In the genomic region with DNA sequence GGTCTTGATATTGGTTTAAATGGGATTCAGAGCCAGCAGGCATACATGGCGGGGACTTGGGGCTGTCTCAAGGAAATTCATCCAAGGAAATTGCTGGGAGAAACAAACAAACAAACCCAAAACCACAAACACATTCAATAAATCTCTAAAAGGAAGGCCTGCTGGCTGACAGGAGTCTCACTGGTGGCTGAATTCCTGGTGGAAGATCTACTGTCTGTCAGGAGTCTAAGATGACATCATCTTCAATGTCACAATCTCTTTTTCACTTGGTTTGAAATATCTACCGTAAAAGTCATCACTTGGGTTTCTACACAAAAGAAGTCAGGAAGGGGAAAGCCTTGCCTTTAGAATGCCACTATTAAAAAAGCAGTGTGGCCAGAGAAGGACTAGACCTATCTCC, we compare ENCODE assay signal across 23 cellular contexts.
DNase-seq lines count a peak whose midpoint lies in the region; ATAC-seq, FAIRE-seq and TF ChIP-seq lines count a peak whose summit lies in the region.
"Had no signal": no experiment of that assay in that cellular context is flagged by ENCODE, and none has a peak within 500 bp of the region (broad histone marks: within the 10 kb centered on the region; RNA-seq: fewer than 3 reads in every experiment).

No MANE protein-coding gene starts in this region.

- no peak overlapping the region for H3K4me3 ChIP-seq in HepG2 (replicated peaks in 1 of 3; ENCODE audit: insufficient read depth in 1 of 3, low read depth in 2 of 3, low read length in 3 of 3)
- H3K4me3 ChIP-seq in right lobe of liver: no peak overlapping the region
- H3K4me3 ChIP-seq in choroid plexus epithelial cell (ENCODE audit: low read depth, low read length): no peak overlapping the region
- H3K4me3 ChIP-seq in mesendoderm (ENCODE audit: low read length): no peak overlapping the region

- H3K36me3 Mint-ChIP-seq in type B pancreatic cell (no peaks in the 10 kb centered on the region), T-cell (no peaks in the 10 kb centered on the region)
- H3K36me3 Mint-ChIP-seq: CD4-positive, alpha-beta memory T cell had no signal

- no peak overlapping the region for H3K9ac ChIP-seq in HepG2 (ENCODE audit: insufficient read depth, low read depth, low read length)
- no peak overlapping the region for H3K9ac ChIP-seq in mesendoderm (ENCODE audit: low read length)
- H3K9ac ChIP-seq: SK-N-SH had no signal

- H3K27me3 Mint-ChIP-seq in type B pancreatic cell (no peaks in the 10 kb centered on the region), T-cell (no peaks in the 10 kb centered on the region)

- BruUV-seq in HepG2 (replicated peaks; lab: Mats Ljungman, UMichigan): no TSS peak

- H4K8ac ChIP-seq in mesendoderm (ENCODE audit: low read depth, low read length): no peak overlapping the region

- H2AFZ ChIP-seq in HepG2 (ENCODE audit: low read length): no peak overlapping the region

- no peaks in the 10 kb centered on the region for H3K9me3 ChIP-seq in HepG2 (ENCODE audit: low read length)
- no peaks in the 10 kb centered on the region for H3K9me3 ChIP-seq in right lobe of liver
- H3K9me3 ChIP-seq: SK-N-SH had no signal

- no peak overlapping the region for H3K4me2 ChIP-seq in HepG2 (ENCODE audit: low read depth, low read length)
- H3K4me2 ChIP-seq in mesendoderm (ENCODE audit: low read length): no peak overlapping the region
- H3K4me2 ChIP-seq: SK-N-SH had no signal

- intact Hi-C loops in HepG2 (cut with micrococcal nuclease; ENCODE audit: unreplicated experiment): no loop called here
- intact Hi-C loops in right lobe of liver (cut with DNase I): no loop called here

- H3K9me3 Mint-ChIP-seq in type B pancreatic cell (peaks cover 14% of the 10 kb centered on the region), T-cell (no peaks in the 10 kb centered on the region)
- H3K9me3 Mint-ChIP-seq: HFFc6 had no signal

- H4K5ac ChIP-seq in mesendoderm (ENCODE audit: low read length): no peak overlapping the region

- CTCF ChIA-PET in HepG2 (lab: Yijun Ruan, JAX; ENCODE audit: low intra/inter-chr PET ratio, low total read pairs): no interaction called here
- CTCF ChIA-PET in T-cell (lab: Charles Lee): interaction anchor here in 1 of 2 donors (0.6 kb wide), 1 partner anchor 167 kb away, joined by 13 read pairs; no protein-coding TSS in a partner anchor

- no peak overlapping the region for H3K56ac ChIP-seq in mesendoderm (ENCODE audit: low read length)

- H2AK5ac ChIP-seq in mesendoderm (ENCODE audit: low read length): no peak overlapping the region

- H3K27ac Mint-ChIP-seq in type B pancreatic cell: peak overlapping the region; percentile 65
- no peak overlapping the region for H3K27ac Mint-ChIP-seq in T-cell
- H3K27ac Mint-ChIP-seq: CD4-positive, alpha-beta memory T cell; HFFc6; IgD-negative memory B cell had no signal

- TF ChIP-seq CTCF in HepG2 (CRISPR knock-in tag; IDR thresholded peaks at IDR 0.05) (no peak), right lobe of liver (IDR thresholded peaks at IDR 0.05) (no peak), choroid plexus epithelial cell (conservative IDR thresholded peaks at IDR 0.05; ENCODE audit: low read depth, low read length) (no peak), type B pancreatic cell (conservative IDR thresholded peaks at IDR 0.05) (no peak)

- H2BK120ac ChIP-seq in mesendoderm (ENCODE audit: low read depth, low read length): no peak overlapping the region

- H3K4me1 Mint-ChIP-seq in type B pancreatic cell (ENCODE audit: unreplicated experiment) (peaks cover 12% of the 10 kb centered on the region), T-cell (peaks cover 0 to 2% (median 0%) of the 10 kb centered on the region in 3 donors)

- 0 out of 2 replicates have a peak, but pooled peaks cover 3% of the 10 kb centered on the region for H3K4me1 ChIP-seq in HepG2 (ENCODE audit: insufficient read depth, low read length)
- H3K4me1 ChIP-seq in right lobe of liver: no peaks in the 10 kb centered on the region
- H3K4me1 ChIP-seq in mesendoderm (ENCODE audit: control insufficient read depth, low read depth, low read length): no peaks in the 10 kb centered on the region

- H3K27ac ChIP-seq in HepG2 (ENCODE audit: extremely low read length, insufficient read depth, low read length) (no peak overlapping the region), right lobe of liver (no peak overlapping the region), mesendoderm (ENCODE audit: low read depth, low read length) (no peak overlapping the region)

- H4K20me1 ChIP-seq in HepG2 (ENCODE audit: insufficient read depth, low read length): no peaks in the 10 kb centered on the region

- H3K4me3 Mint-ChIP-seq in type B pancreatic cell: no peak overlapping the region
- no peak overlapping the region for H3K4me3 Mint-ChIP-seq in T-cell
- H3K4me3 Mint-ChIP-seq: CD4-positive, alpha-beta memory T cell; HFFc6; IgD-negative memory B cell had no signal

- TF ChIP-seq EP300 in HepG2 (IDR thresholded peaks at IDR 0.05; ENCODE audit: low read depth in 2 of 2, low read length in 2 of 2) (no peak), HepG2 (CRISPR knock-in tag; IDR thresholded peaks at IDR 0.05; ENCODE audit: borderline replicate concordance) (no peak)

- WGBS in HepG2 (ENCODE audit: low lambda C conversion rate): 62% methylated on average over 2 of the region's 2 CpGs
- WGBS in right lobe of liver (ENCODE audit: insufficient coverage, low coverage, low lambda C conversion rate, missing lambda C conversion rate): 77% methylated on average over 2 of the region's 2 CpGs
- WGBS in mesendoderm (ENCODE audit: extremely low coverage, insufficient coverage, low lambda C conversion rate): no CpG with 5 or more reads among the region's 2 CpGs

- H3K27me3 ChIP-seq in HepG2 (ENCODE audit: control insufficient read depth in 1 of 2, insufficient read depth in 2 of 2, low read length in 2 of 2) (peaks cover 0 to 2% of the 10 kb centered on the region in 2 experiments; a peak in 1 of 5 replicates), right lobe of liver (no peaks in the 10 kb centered on the region), mesendoderm (ENCODE audit: insufficient read depth, low read length, poor library complexity) (no peaks in the 10 kb centered on the region)

- H2BK5ac ChIP-seq in mesendoderm (ENCODE audit: low read length): no peak overlapping the region

- POLR2A ChIA-PET in HepG2 (lab: Yijun Ruan, JAX) (no interaction called here), T-cell (lab: Charles Lee) (no interaction called here)

- no peak overlapping the region for H3K18ac ChIP-seq in mesendoderm (ENCODE audit: low read length)

- ATAC-seq in HepG2 (no peak), right lobe of liver (no peak), T-cell (replicated peaks in 1 of 4) (no peak)

- H3K79me1 ChIP-seq in mesendoderm (ENCODE audit: low read length): no peaks in the 10 kb centered on the region

- in situ Hi-C loops in HepG2 (cut with HindIII; ENCODE audit: extremely low pct_ligation_motif_present, low pct_unique_long_range_greater_than_20kb): no loop called here

- TF ChIP-seq RAD21 in HepG2 (CRISPR knock-in tag; IDR thresholded peaks at IDR 0.05): no peak

- H3K4ac ChIP-seq in mesendoderm (ENCODE audit: low read depth, low read length): no peak overlapping the region

- TF ChIP-seq POLR2A in HepG2 (IDR thresholded peaks at IDR 0.05; ENCODE audit: insufficient read depth in 1 of 2, low read depth in 2 of 2, low read length in 2 of 2): no peak
- no peak for TF ChIP-seq POLR2A in right lobe of liver (IDR thresholded peaks at IDR 0.05)

- no peak overlapping the region for H2BK15ac ChIP-seq in mesendoderm (replicated peaks; ENCODE audit: low read depth)

- H3K79me2 ChIP-seq in HepG2 (ENCODE audit: insufficient read depth, low read length) (no peaks in the 10 kb centered on the region), mesendoderm (ENCODE audit: control insufficient read depth, insufficient read depth, low read length) (no peaks in the 10 kb centered on the region)

- DNase-seq in HepG2 (ENCODE audit: low spot score) (no peak), right lobe of liver (no peak), choroid plexus epithelial cell (ENCODE audit: low read depth) (peak; percentile 29), kidney tubule cell (ENCODE audit: low spot score) (peak; percentile 60), type B pancreatic cell (ENCODE audit: extremely low spot score, unreplicated experiment) (no peak), midbrain (lab: John Stamatoyannopoulos, UW) (no peak), mesendoderm (no peak), T-cell (no peak)
- DNase-seq: 8988T; CD4-positive, alpha-beta memory T cell; DMS53; H7; HFFc6; Karpas-422; NCI-H1092 treated with DMSO at 0.1 percent for 48 hours; NCI-H146; NCI-H2029 treated with DMSO at 0.1 percent for 48 hours; NCI-H2171; NCI-H446; NCI-H69; SHP77; SK-N-SH had no signal

- no peak overlapping the region for H3K23ac ChIP-seq in mesendoderm (ENCODE audit: low read length)

- H3K36me3 ChIP-seq in HepG2 (replicated peaks in 1 of 2; ENCODE audit: control insufficient read depth in 1 of 2, insufficient read depth in 2 of 2, low read length in 2 of 2): no peaks in the 10 kb centered on the region
- no peaks in the 10 kb centered on the region for H3K36me3 ChIP-seq in right lobe of liver
- H3K36me3 ChIP-seq in mesendoderm (ENCODE audit: control insufficient read depth, insufficient read depth, low read length): no peaks in the 10 kb centered on the region

- FAIRE-seq in HepG2 (lab: Jason Lieb, UNC): no peak

TF ChIP-seq in HepG2, 621 proteins besides CTCF, POLR2A, EP300 and RAD21:
- TF ChIP-seq SIX4 (CRISPR knock-in tag; IDR thresholded peaks at IDR 0.05) (no peak), ATF7 (IDR thresholded peaks at IDR 0.05) (peak; percentile 53), ATF7 (CRISPR knock-in tag; IDR thresholded peaks at IDR 0.05) (no peak), TOPORS (CRISPR knock-in tag; IDR thresholded peaks at IDR 0.05) (no peak), ZNF17 (CRISPR knock-in tag; IDR thresholded peaks at IDR 0.05) (no peak), KLF9 (CRISPR knock-in tag; IDR thresholded peaks at IDR 0.05; ENCODE audit: low read depth) (no peak)

Comparison
In these comparisons a context has a peak if more than half of its experiments do, and no peak if none do; other contexts are left out.
1. DNase-seq: peak in choroid plexus epithelial cell (single experiment) and kidney tubule cell (single experiment); none in HepG2 (single experiment), right lobe of liver (0 of 3), type B pancreatic cell (single experiment), midbrain (single experiment), mesendoderm (single experiment) and T-cell (0 of 34).